ENCODE assay signal across 12 cellular contexts in genomic region chr19:12749938-12750521, GRCh38. TPM values are rescaled to one million over a fixed set of nuclear protein-coding genes. Genes with fewer than 3 reads are reported as not detected.
A peak's percentile ranks its signal among the peaks of the same experiment; 100 is the strongest.
DNase-seq lines count a peak whose midpoint lies in the region; ATAC-seq and TF ChIP-seq lines count a peak whose summit lies in the region.
"Had no signal": no experiment of that assay in that cellular context is flagged by ENCODE, and none has a peak within 500 bp of the region (broad histone marks: within the 10 kb centered on the region; RNA-seq: fewer than 3 reads in every experiment).

No MANE protein-coding gene starts in this region.

- peaks cover 4% of the 10 kb centered on the region for H3K36me3 Mint-ChIP-seq in glutamatergic neuron (ENCODE audit: unreplicated experiment)

- H4K20me1 ChIP-seq in BLaER1: peaks cover 6% of the 10 kb centered on the region; the same call in 1 of the 2 replicates

- peaks cover 55% of the 10 kb centered on the region for H3K4me1 ChIP-seq in BLaER1
- H3K4me1 ChIP-seq in right atrium auricular region: no peaks in the 10 kb centered on the region

- H3K9ac ChIP-seq in BLaER1: peak overlapping the region; percentile 68

- H3K27ac Mint-ChIP-seq in glutamatergic neuron (ENCODE audit: unreplicated experiment): no peak overlapping the region

- peaks cover 38% of the 10 kb centered on the region for H3K36me3 ChIP-seq in BLaER1
- H3K36me3 ChIP-seq in right atrium auricular region: peaks cover 29% of the 10 kb centered on the region

- H3K9me3 ChIP-seq in BLaER1: peaks cover 16% of the 10 kb centered on the region
- H3K9me3 ChIP-seq in right atrium auricular region: no peaks in the 10 kb centered on the region
- H3K9me3 ChIP-seq: Caco-2 had no signal

- TF ChIP-seq CTCF in glutamatergic neuron (IDR thresholded peaks at IDR 0.05; ENCODE audit: partially characterized antibody, unreplicated experiment): no peak
- TF ChIP-seq CTCF in right atrium auricular region (IDR thresholded peaks at IDR 0.05): no peak

- H3K4me3 ChIP-seq in BLaER1: peak overlapping the region; percentile 59
- H3K4me3 ChIP-seq in right atrium auricular region: no peak overlapping the region

- H3K27ac ChIP-seq in BLaER1: peak overlapping the region; percentile 70
- no peak overlapping the region for H3K27ac ChIP-seq in right atrium auricular region
- H3K27ac ChIP-seq: VCaP had no signal

- peaks cover 3% of the 10 kb centered on the region for H3K9me3 Mint-ChIP-seq in glutamatergic neuron (ENCODE audit: unreplicated experiment)

- peaks cover 12% of the 10 kb centered on the region for H3K4me1 Mint-ChIP-seq in glutamatergic neuron (ENCODE audit: low read depth, unreplicated experiment)

- peak overlapping the region; percentile 99 for H3K4me2 ChIP-seq in BLaER1

- no peak for ATAC-seq in GM21447 (IDR thresholded peaks at IDR 0.05; ENCODE audit: unreplicated experiment)

- no peaks in the 10 kb centered on the region for H3K27me3 ChIP-seq in BLaER1
- no peaks in the 10 kb centered on the region for H3K27me3 ChIP-seq in right atrium auricular region

- H3K4me3 Mint-ChIP-seq in glutamatergic neuron (ENCODE audit: unreplicated experiment): peak overlapping the region; percentile 56

- H3K27me3 Mint-ChIP-seq in glutamatergic neuron (ENCODE audit: unreplicated experiment): peaks cover 15% of the 10 kb centered on the region

- peak; percentile 39 for DNase-seq in HCEC 1CT
- peak; percentile 49 for DNase-seq in SW480 (ENCODE audit: low spot score)
- DNase-seq in glutamatergic neuron: peak; percentile 45
- no peak for DNase-seq in right atrium auricular region (ENCODE audit: low spot score)
- no peak for DNase-seq in activated CD4-positive, alpha-beta T cell treated with anti-CD3 and anti-CD28 coated beads for 48 hours
- DNase-seq in HT-29 (ENCODE audit: low spot score): no peak
- DNase-seq: Caco-2, kidney had no signal

RNA-seq across cellular contexts. Expression of gene BEST2, which starts 1.6 kb away (rescaled TPM):
- total RNA-seq in glutamatergic neuron (ENCODE audit: unreplicated experiment) (not detected), right atrium auricular region (not detected)
- total RNA-seq in HT-29 (2014; rRNA removed; shearing (Covaris generic)): 0.37 and 0.48 TPM in 2 replicates
- total RNA-seq: kidney, posterior vena cava had no signal

RNA-seq across cellular contexts. Expression of gene GET3, which starts 12.7 kb away (rescaled TPM):
- total RNA-seq in glutamatergic neuron (ENCODE audit: unreplicated experiment): 49.3 TPM
- 10 to 100 TPM; 44.6 to 55.1 TPM for total RNA-seq in right atrium auricular region
- 90.4 and 105 TPM in 2 replicates for total RNA-seq in HT-29 (2014; rRNA removed; shearing (Covaris generic))

RNA-seq across cellular contexts. Expression of gene TRIR, which starts 15.5 kb away (rescaled TPM):
- 204 TPM for total RNA-seq in glutamatergic neuron (ENCODE audit: unreplicated experiment)
- total RNA-seq in right atrium auricular region: 100 to 1,000 TPM; 262 to 287 TPM
- total RNA-seq in HT-29 (2014; rRNA removed; shearing (Covaris generic)): 258 and 260 TPM in 2 replicates

RNA-seq across cellular contexts. Expression of gene HOOK2, which starts 25.3 kb away (rescaled TPM):
- total RNA-seq in glutamatergic neuron (ENCODE audit: unreplicated experiment): 40.1 TPM
- 10 to 100 TPM; 11.4 to 12.2 TPM for total RNA-seq in right atrium auricular region
- total RNA-seq in HT-29 (2014; rRNA removed; shearing (Covaris generic)): 64.1 and 72.2 TPM in 2 replicates

RNA-seq across cellular contexts. Expression of gene TNPO2, which starts 26.3 kb away (rescaled TPM):
- total RNA-seq in glutamatergic neuron (ENCODE audit: unreplicated experiment) (135 TPM), right atrium auricular region (10 to 100 TPM; 35.9 to 55.2 TPM)
- total RNA-seq in HT-29 (2014; rRNA removed; shearing (Covaris generic)): 24.5 TPM in 2 replicates

Comparison
In these comparisons a context has a peak if more than half of its experiments do, and no peak if none do; other contexts are left out.
1. DNase-seq: peak in HCEC 1CT (single experiment), SW480 (single experiment) and glutamatergic neuron (single experiment); none in right atrium auricular region (single experiment), activated CD4-positive, alpha-beta T cell treated with anti-CD3 and anti-CD28 coated beads for 48 hours (single experiment) and HT-29 (single experiment).